ENCODE assay signal across 9 cellular contexts in the genomic region with DNA sequence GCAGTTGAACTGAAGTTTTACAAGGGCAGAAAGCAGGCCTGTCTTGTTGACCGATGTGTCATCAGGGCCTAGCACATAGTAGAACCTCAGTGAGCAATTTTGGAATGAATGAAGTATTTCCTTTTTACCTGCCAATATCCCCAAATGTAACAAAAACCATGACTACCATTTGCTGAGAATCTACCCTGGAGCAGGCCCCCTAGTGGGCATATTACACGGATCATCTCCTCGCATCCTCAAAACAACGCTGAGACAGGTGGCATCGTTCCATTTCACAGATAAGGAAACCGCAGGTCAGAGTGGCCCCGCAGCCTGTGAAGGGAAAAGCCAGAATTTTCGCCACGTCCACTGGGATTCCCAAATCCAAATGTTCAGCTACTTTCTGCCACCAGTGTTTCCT.
A peak's percentile ranks its signal among the peaks of the same experiment; 100 is the strongest.
DNase-seq lines count a peak whose midpoint lies in the region; ATAC-seq and TF ChIP-seq lines count a peak whose summit lies in the region.
"Had no signal": no experiment of that assay in that cellular context is flagged by ENCODE, and none has a peak within 500 bp of the region (broad histone marks: within the 10 kb centered on the region; RNA-seq: fewer than 3 reads in every experiment).

No MANE protein-coding gene starts in this region.

- POLR2A ChIA-PET in IMR-90 (lab: Charles Lee; ENCODE audit: unreplicated experiment): no interaction called here

- H3K27ac Mint-ChIP-seq in neural crest cell (ENCODE audit: unreplicated experiment): no peak overlapping the region
- H3K27ac Mint-ChIP-seq in T-helper 17 cell: no peak overlapping the region

- no peak overlapping the region for H2AK5ac ChIP-seq in IMR-90 (ENCODE audit: low read depth, low read length)

- DNase-seq in NCI-H2081 (lab: John Stamatoyannopoulos, UW): peak; percentile 8 to 21
- DNase-seq in NCI-H2081 treated with DMSO at 0.1 percent for 48 hours (lab: John Stamatoyannopoulos, UW): no peak
- peak; percentile 17 for DNase-seq in IMR-90
- no peak for DNase-seq in ascending aorta (ENCODE audit: low spot score in 2 of 2)
- peak; percentile 12 for DNase-seq in neural crest cell (ENCODE audit: low read depth, low spot score)
- DNase-seq in amniotic stem cell (lab: John Stamatoyannopoulos, UW): no peak
- DNase-seq in T-helper 17 cell: no peak

- no peak overlapping the region for H3K14ac ChIP-seq in IMR-90 (replicated peaks; ENCODE audit: low read depth, low read length)

- dilution Hi-C loops in IMR-90 (cut with HindIII; ENCODE audit: low sequenced_read_pairs, unreplicated experiment): no loop called here

- H3K9me3 ChIP-seq in IMR-90 (ENCODE audit: control insufficient read depth, insufficient read depth, low read length) (no peaks in the 10 kb centered on the region), ascending aorta (peaks cover 0 to 5% of the 10 kb centered on the region in 2 donors), T-helper 17 cell (ENCODE audit: control insufficient read depth, low read length, poor library complexity, severe bottlenecking) (no peaks in the 10 kb centered on the region)
- H3K9me3 ChIP-seq: SJSA1 had no signal

- peaks cover 20% of the 10 kb centered on the region for H3K27me3 Mint-ChIP-seq in neural crest cell (ENCODE audit: low read depth)
- H3K27me3 Mint-ChIP-seq in T-helper 17 cell: peaks cover 27% of the 10 kb centered on the region

- H3K18ac ChIP-seq in IMR-90 (ENCODE audit: low read depth, low read length): no peak overlapping the region

- peak; percentile 32 for TF ChIP-seq RAD21 in IMR-90 (IDR thresholded peaks at IDR 0.05; ENCODE audit: low read length)

- intact Hi-C loops in IMR-90 (cut with micrococcal nuclease): no loop called here
- intact Hi-C loops in ascending aorta (cut with DNase I): loop anchor here (10.0 kb wide), 1 partner anchor 124 kb away; no protein-coding TSS in a partner anchor

- no peak overlapping the region for H4K91ac ChIP-seq in IMR-90 (ENCODE audit: insufficient read depth, low read depth, low read length)

- ATAC-seq in IMR-90 (ENCODE audit: low read depth) (no peak), HG02981 (IDR thresholded peaks at IDR 0.05; ENCODE audit: unreplicated experiment) (no peak), T-helper 17 cell (no peak)

- H2AFZ ChIP-seq in IMR-90 (replicated peaks; ENCODE audit: low read length, poor library complexity): no peak overlapping the region

- H3K36me3 Mint-ChIP-seq in neural crest cell (ENCODE audit: low read depth): no peaks in the 10 kb centered on the region
- peaks cover 2% of the 10 kb centered on the region for H3K36me3 Mint-ChIP-seq in T-helper 17 cell (ENCODE audit: low read depth)

- H3K4me1 ChIP-seq in IMR-90 (ENCODE audit: control insufficient read depth, insufficient read depth, low read length) (no peaks in the 10 kb centered on the region), ascending aorta (no peaks in the 10 kb centered on the region)
- H3K4me1 ChIP-seq: SJSA1 had no signal

- no peak overlapping the region for H2AK9ac ChIP-seq in IMR-90 (replicated peaks; ENCODE audit: low read depth, low read length, poor library complexity)

- H2BK120ac ChIP-seq in IMR-90 (ENCODE audit: low read depth, low read length): no peak overlapping the region

- TF ChIP-seq POLR2A in IMR-90 (IDR thresholded peaks at IDR 0.05; ENCODE audit: low read depth, low read length): no peak

- no peaks in the 10 kb centered on the region for H3K4me1 Mint-ChIP-seq in neural crest cell
- H3K4me1 Mint-ChIP-seq in T-helper 17 cell: peaks cover 5% of the 10 kb centered on the region

- BruUV-seq in IMR-90 (replicated peaks; lab: Mats Ljungman, UMichigan): no TSS peak

- H3K4me3 ChIP-seq in IMR-90 (ENCODE audit: insufficient read depth, low read depth, low read length): no peak overlapping the region
- H3K4me3 ChIP-seq in ascending aorta: no peak overlapping the region
- H3K4me3 ChIP-seq: SJSA1 had no signal

- TF ChIP-seq CTCF in IMR-90 (conservative IDR thresholded peaks at IDR 0.05; ENCODE audit: low read depth, low read length): peak; percentile 52
- TF ChIP-seq CTCF in ascending aorta (IDR thresholded peaks at IDR 0.05): peak in 2 of 3 experiments; percentile 5 to 10
- TF ChIP-seq CTCF in neural crest cell (conservative IDR thresholded peaks at IDR 0.05): peak; percentile 67

- in situ Hi-C loops in IMR-90 (cut with MboI; ENCODE audit: low sequenced_read_pairs): no loop called here

- no peak overlapping the region for H3K9ac ChIP-seq in IMR-90 (ENCODE audit: low read depth, low read length)

- H3K56ac ChIP-seq in IMR-90 (ENCODE audit: extremely low read depth, insufficient read depth, low read length): no peak overlapping the region

- H3K27ac ChIP-seq in IMR-90 (ENCODE audit: insufficient read depth, low read length) (no peak overlapping the region), ascending aorta (no peak overlapping the region)
- H3K27ac ChIP-seq: SJSA1 had no signal

- 58% methylated on average over 4 of the region's 9 CpGs; no CpG with 5 or more reads in 1 of the 2 experiments for WGBS in IMR-90 (ENCODE audit: extremely low coverage in 2 of 2, insufficient read length in 1 of 2), 2 experiments

- no peaks in the 10 kb centered on the region for H3K9me3 Mint-ChIP-seq in neural crest cell

- no peak overlapping the region for H3K4ac ChIP-seq in IMR-90 (ENCODE audit: low read depth, low read length)

- CTCF ChIA-PET in IMR-90 (lab: Yijun Ruan, JAX): interaction anchor here (0.7 to 1.5 kb wide), 3 partner anchors 12 to 161 kb away, joined by 3 to 4 read pairs (median 3); no protein-coding TSS in a partner anchor

- no peak overlapping the region for H4K8ac ChIP-seq in IMR-90 (ENCODE audit: low read depth in 2 of 2, low read length in 2 of 2)

- H3K4me3 Mint-ChIP-seq in neural crest cell (no peak overlapping the region), T-helper 17 cell (no peak overlapping the region)

- no peak overlapping the region for H3K4me2 ChIP-seq in IMR-90 (ENCODE audit: low read depth, low read length)

- H2BK20ac ChIP-seq in IMR-90 (ENCODE audit: low read depth, low read length): no peak overlapping the region

- H2BK5ac ChIP-seq in IMR-90 (ENCODE audit: low read depth, low read length, poor library complexity, severe bottlenecking): no peak overlapping the region

- no peaks in the 10 kb centered on the region; a peak in 1 of 4 replicates for H3K79me1 ChIP-seq in IMR-90 (ENCODE audit: low read depth in 1 of 2, low read length in 2 of 2)

- no peak overlapping the region for H2BK15ac ChIP-seq in IMR-90 (ENCODE audit: low read depth, low read length)

- no peaks in the 10 kb centered on the region for H3K9me1 ChIP-seq in IMR-90 (ENCODE audit: insufficient read depth, low read length)

- no peaks in the 10 kb centered on the region for H4K20me1 ChIP-seq in IMR-90 (ENCODE audit: insufficient read depth, low read length)

- H3K27me3 ChIP-seq in IMR-90 (ENCODE audit: control insufficient read depth, insufficient read depth, low read length) (no peaks in the 10 kb centered on the region), ascending aorta (no peaks in the 10 kb centered on the region)
- H3K27me3 ChIP-seq: SJSA1 had no signal

- no peak overlapping the region for H4K5ac ChIP-seq in IMR-90 (ENCODE audit: low read depth, low read length)

- H3K36me3 ChIP-seq in IMR-90 (ENCODE audit: control insufficient read depth, insufficient read depth, low read length) (no peaks in the 10 kb centered on the region), ascending aorta (no peaks in the 10 kb centered on the region)
- H3K36me3 ChIP-seq: SJSA1 had no signal

- no peak overlapping the region for H3K23ac ChIP-seq in IMR-90 (ENCODE audit: low read depth, low read length)

TF ChIP-seq in IMR-90, 13 proteins besides CTCF, POLR2A, EP300 and RAD21:
- peak; percentile 45 for TF ChIP-seq SMC3 (IDR thresholded peaks at IDR 0.05; ENCODE audit: low read depth, low read length)
- TF ChIP-seq, protein P1, sequence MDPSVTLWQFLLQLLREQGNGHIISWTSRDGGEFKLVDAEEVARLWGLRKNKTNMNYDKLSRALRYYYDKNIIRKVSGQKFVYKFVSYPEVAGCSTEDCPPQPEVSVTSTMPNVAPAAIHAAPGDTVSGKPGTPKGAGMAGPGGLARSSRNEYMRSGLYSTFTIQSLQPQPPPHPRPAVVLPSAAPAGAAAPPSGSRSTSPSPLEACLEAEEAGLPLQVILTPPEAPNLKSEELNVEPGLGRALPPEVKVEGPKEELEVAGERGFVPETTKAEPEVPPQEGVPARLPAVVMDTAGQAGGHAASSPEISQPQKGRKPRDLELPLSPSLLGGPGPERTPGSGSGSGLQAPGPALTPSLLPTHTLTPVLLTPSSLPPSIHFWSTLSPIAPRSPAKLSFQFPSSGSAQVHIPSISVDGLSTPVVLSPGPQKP (IDR thresholded peaks at IDR 0.05; ENCODE audit: borderline replicate concordance, low read depth, low read length): no peak

Comparison
In these comparisons a context has a peak if more than half of its experiments do, and no peak if none do; other contexts are left out.
1. DNase-seq: peak in NCI-H2081 (2 of 2), IMR-90 (single experiment) and neural crest cell (single experiment); none in NCI-H2081 treated with DMSO at 0.1 percent for 48 hours (single experiment), ascending aorta (0 of 2), amniotic stem cell (single experiment) and T-helper 17 cell (0 of 3).
2. CTCF ChIP-seq: peak in every context shown above with its lines; median percentile 67 in neural crest cell; 52 in IMR-90; 8 in ascending aorta.